In the genomic region with DNA sequence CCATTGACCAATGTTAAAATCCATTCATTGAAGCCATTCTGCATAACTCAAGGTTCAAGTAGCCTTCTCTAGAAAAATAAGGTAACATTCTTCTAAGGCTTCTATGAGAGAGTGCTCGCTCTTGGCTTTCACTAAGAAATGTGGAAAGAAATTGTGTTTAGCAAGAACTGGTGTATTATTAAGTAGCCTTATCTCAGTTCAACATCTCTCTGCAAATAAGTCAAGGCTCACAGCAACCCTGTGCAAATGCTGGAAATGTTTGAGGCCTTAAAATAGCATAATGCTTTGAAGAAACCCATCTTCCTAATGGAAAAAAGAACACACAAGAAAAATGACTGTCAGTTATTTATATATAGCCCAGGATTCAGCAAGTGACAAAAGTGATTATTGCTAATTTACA, we compare ENCODE assay signal across 22 cellular contexts.
A peak's percentile ranks its signal among the peaks of the same experiment; 100 is the strongest.
DNase-seq lines count a peak whose midpoint lies in the region; ATAC-seq, FAIRE-seq and TF ChIP-seq lines count a peak whose summit lies in the region.
"Had no signal": no experiment of that assay in that cellular context is flagged by ENCODE, and none has a peak within 500 bp of the region (broad histone marks: within the 10 kb centered on the region; RNA-seq: fewer than 3 reads in every experiment).

No MANE protein-coding gene starts in this region.

- no peak overlapping the region for H2AFZ ChIP-seq in K562 (ENCODE audit: low read depth, low read length)
- H2AFZ ChIP-seq: GM23248 had no signal

- ATAC-seq in K562: no peak
- ATAC-seq in left lung: peak; percentile 96
- peak; percentile 46 to 68 (median 57) for ATAC-seq in right lobe of liver
- ATAC-seq in upper lobe of right lung: peak; percentile 82
- ATAC-seq: CD8-positive, alpha-beta T cell had no signal

- in situ Hi-C loops in K562 (cut with MboI): no loop called here

- TF ChIP-seq CTCF in K562 (IDR thresholded peaks at IDR 0.05 in 2 of 3, conservative IDR thresholded peaks at IDR 0.05 in 1 of 3; ENCODE audit: insufficient read depth in 2 of 3, low read depth in 1 of 3, low read length in 3 of 3) (no peak), left lung (IDR thresholded peaks at IDR 0.05) (no peak), right lobe of liver (IDR thresholded peaks at IDR 0.05) (no peak), upper lobe of right lung (IDR thresholded peaks at IDR 0.05) (no peak), mesothelial cell of epicardium (IDR thresholded peaks at IDR 0.05; ENCODE audit: unreplicated experiment) (no peak)

- WGBS in K562 (ENCODE audit: insufficient coverage, low coverage, missing lambda C conversion rate): 0% methylated on average over 1 of the region's 1 CpG
- WGBS in right lobe of liver (ENCODE audit: insufficient coverage, low coverage, low lambda C conversion rate, missing lambda C conversion rate): 47% methylated on average over 1 of the region's 1 CpG

- H3K4me1 ChIP-seq in K562 (replicated peaks in 1 of 2; ENCODE audit: control insufficient read depth in 2 of 2, insufficient read depth in 2 of 2, low read length in 2 of 2) (no peaks in the 10 kb centered on the region), left lung (no peaks in the 10 kb centered on the region), right lobe of liver (peaks cover 0 to 64% (median 17%) of the 10 kb centered on the region in 4 donors), upper lobe of right lung (no peaks in the 10 kb centered on the region)
- H3K4me1 ChIP-seq: BLaER1 had no signal

- no peak overlapping the region for H3K4me2 ChIP-seq in K562 (ENCODE audit: insufficient read depth, low read length)
- H3K4me2 ChIP-seq: BLaER1 had no signal

- H3K36me3 ChIP-seq in K562 (ENCODE audit: control insufficient read depth, insufficient read depth, low read length) (no peaks in the 10 kb centered on the region), left lung (no peaks in the 10 kb centered on the region), right lobe of liver (no peaks in the 10 kb centered on the region), upper lobe of right lung (no peaks in the 10 kb centered on the region)
- H3K36me3 ChIP-seq: BLaER1 had no signal

- H3K9me1 ChIP-seq in K562 (ENCODE audit: control insufficient read depth, insufficient read depth, low read length): no peaks in the 10 kb centered on the region

- H3K27ac ChIP-seq in K562 (ENCODE audit: extremely low read depth, low read depth, low read length) (no peak overlapping the region), left lung (no peak overlapping the region), right lobe of liver (peak overlapping the region in 2 of 3 donors; percentile 78 to 94), upper lobe of right lung (no peak overlapping the region)
- H3K27ac ChIP-seq: 22Rv1, BLaER1, C4-2B, GM23248 had no signal

- H3K27me3 Mint-ChIP-seq in mesothelial cell of epicardium (ENCODE audit: low read depth): no peaks in the 10 kb centered on the region
- H3K27me3 Mint-ChIP-seq: B cell; CD4-positive, CD25-positive, alpha-beta regulatory T cell had no signal

- no peaks in the 10 kb centered on the region for H4K20me1 ChIP-seq in K562 (replicated peaks; ENCODE audit: control insufficient read depth, insufficient read depth, low read length)
- H4K20me1 ChIP-seq: BLaER1 had no signal

- H3K27me3 ChIP-seq in K562 (ENCODE audit: control insufficient read depth in 2 of 2, insufficient read depth in 2 of 2, low read length in 2 of 2): no peaks in the 10 kb centered on the region
- H3K27me3 ChIP-seq in left lung: no peaks in the 10 kb centered on the region
- no peaks in the 10 kb centered on the region for H3K27me3 ChIP-seq in right lobe of liver
- H3K27me3 ChIP-seq in upper lobe of right lung: no peaks in the 10 kb centered on the region
- H3K27me3 ChIP-seq: BLaER1 had no signal

- H3K9me3 ChIP-seq in K562 (replicated peaks; ENCODE audit: control insufficient read depth, insufficient read depth, low read depth, low read length) (no peaks in the 10 kb centered on the region), left lung (peaks cover 0 to 14% of the 10 kb centered on the region in 2 donors), right lobe of liver (no peaks in the 10 kb centered on the region), upper lobe of right lung (peaks cover 6% of the 10 kb centered on the region)

- POLR2A ChIA-PET in K562 (lab: Yijun Ruan, JAX): no interaction called here

- no TSS peak for BruUV-seq in K562 (replicated peaks; lab: Mats Ljungman, UMichigan)

- no peak for TF ChIP-seq RAD21 in K562 (CRISPR knock-in tag; conservative IDR thresholded peaks at IDR 0.05 in 1 of 2, IDR thresholded peaks at IDR 0.05 in 1 of 2)

- peaks cover 16% of the 10 kb centered on the region for H3K9me3 Mint-ChIP-seq in mesothelial cell of epicardium

- no peak overlapping the region for H3K4me3 Mint-ChIP-seq in mesothelial cell of epicardium
- H3K4me3 Mint-ChIP-seq: B cell; CD8-positive, alpha-beta T cell had no signal

- H3K9ac ChIP-seq in K562 (ENCODE audit: insufficient read depth in 1 of 2, low read depth in 2 of 2, low read length in 2 of 2): no peak overlapping the region
- H3K9ac ChIP-seq: BLaER1, GM23248 had no signal

- FAIRE-seq in K562 (lab: Jason Lieb, UNC): peak; percentile 54
- FAIRE-seq: A204.1, G401.6, GM12892, H1 had no signal

- no peak for TF ChIP-seq EP300 in K562 (IDR thresholded peaks at IDR 0.05; ENCODE audit: low read length)

- H3K79me2 ChIP-seq in K562 (ENCODE audit: control insufficient read depth, insufficient read depth, low read length): no peaks in the 10 kb centered on the region

- CTCF ChIA-PET in K562 (lab: Yijun Ruan, JAX; ENCODE audit: low intra/inter-chr PET ratio): no interaction called here

- TF ChIP-seq POLR2A in K562 (conservative IDR thresholded peaks at IDR 0.05): no peak
- no peak for TF ChIP-seq POLR2A in right lobe of liver (IDR thresholded peaks at IDR 0.05)

- H3K27ac Mint-ChIP-seq in mesothelial cell of epicardium: no peak overlapping the region
- H3K27ac Mint-ChIP-seq: B cell; CD4-positive, CD25-positive, alpha-beta regulatory T cell; CD8-positive, alpha-beta T cell had no signal

- H3K36me3 Mint-ChIP-seq in mesothelial cell of epicardium: no peaks in the 10 kb centered on the region
- H3K36me3 Mint-ChIP-seq: CD4-positive, CD25-positive, alpha-beta regulatory T cell; CD8-positive, alpha-beta T cell had no signal

- H3K4me3 ChIP-seq in K562: no peak overlapping the region
- H3K4me3 ChIP-seq in left lung: no peak overlapping the region
- H3K4me3 ChIP-seq in right lobe of liver: no peak overlapping the region
- no peak overlapping the region for H3K4me3 ChIP-seq in upper lobe of right lung
- H3K4me3 ChIP-seq: BLaER1, GM23248 had no signal

- DNase-seq in K562 (ENCODE audit: extremely low read depth in 1 of 4, low spot score in 3 of 4) (no peak), left lung (no peak), right lobe of liver (no peak), upper lobe of right lung (no peak), mesothelial cell of epicardium (ENCODE audit: low spot score in 2 of 2, unreplicated experiment in 2 of 2) (no peak), OCI-M2 (lab: John Stamatoyannopoulos, UW; ENCODE audit: unreplicated experiment) (no peak), NCI-H128 (lab: John Stamatoyannopoulos, UW; ENCODE audit: unreplicated experiment) (no peak)
- DNase-seq: CD4-positive, CD25-positive, alpha-beta regulatory T cell; CD8-positive, alpha-beta T cell; DMS153; DND-41; GM23248; H7; HCEC 1CT had no signal

- intact Hi-C loops in K562 (cut with micrococcal nuclease) (no loop called here), left lung (cut with DNase I) (no loop called here), right lobe of liver (cut with DNase I) (no loop called here), upper lobe of right lung (cut with DNase I) (no loop called here)

- H3K4me1 Mint-ChIP-seq in mesothelial cell of epicardium: no peaks in the 10 kb centered on the region
- H3K4me1 Mint-ChIP-seq: B cell; CD4-positive, CD25-positive, alpha-beta regulatory T cell had no signal

TF ChIP-seq in K562, 482 proteins besides CTCF, POLR2A, EP300 and RAD21 (continues in another document):
- TF ChIP-seq MAFG (tag; conservative IDR thresholded peaks at IDR 0.05) (no peak), HDAC1 (IDR thresholded peaks at IDR 0.05) (no peak), HMG20A (CRISPR knock-in tag; conservative IDR thresholded peaks at IDR 0.05) (no peak), ZNF224 (CRISPR knock-in tag; IDR thresholded peaks at IDR 0.05) (no peak), HCFC1 (IDR thresholded peaks at IDR 0.05; ENCODE audit: low read depth, low read length) (no peak), SMAD4 (CRISPR knock-in tag; conservative IDR thresholded peaks at IDR 0.05) (no peak), RCOR1 (IDR thresholded peaks at IDR 0.05; ENCODE audit: borderline replicate concordance in 1 of 2, low read depth in 2 of 2, low read length in 2 of 2) (no peak), NFYB (IDR thresholded peaks at IDR 0.05; ENCODE audit: extremely low read depth, insufficient read length) (no peak), ARHGAP35 (IDR thresholded peaks at IDR 0.05; ENCODE audit: partially characterized antibody) (no peak), EP400 (IDR thresholded peaks at IDR 0.05) (no peak)
- TF ChIP-seq, protein P1, sequence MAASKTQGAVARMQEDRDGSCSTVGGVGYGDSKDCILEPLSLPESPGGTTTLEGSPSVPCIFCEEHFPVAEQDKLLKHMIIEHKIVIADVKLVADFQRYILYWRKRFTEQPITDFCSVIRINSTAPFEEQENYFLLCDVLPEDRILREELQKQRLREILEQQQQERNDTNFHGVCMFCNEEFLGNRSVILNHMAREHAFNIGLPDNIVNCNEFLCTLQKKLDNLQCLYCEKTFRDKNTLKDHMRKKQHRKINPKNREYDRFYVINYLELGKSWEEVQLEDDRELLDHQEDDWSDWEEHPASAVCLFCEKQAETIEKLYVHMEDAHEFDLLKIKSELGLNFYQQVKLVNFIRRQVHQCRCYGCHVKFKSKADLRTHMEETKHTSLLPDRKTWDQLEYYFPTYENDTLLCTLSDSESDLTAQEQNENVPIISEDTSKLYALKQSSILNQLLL (CRISPR knock-in tag; IDR thresholded peaks at IDR 0.05; ENCODE audit: borderline replicate concordance): no peak

Comparison
In these comparisons a context has a peak if more than half of its experiments do, and no peak if none do; other contexts are left out.
1. H3K27ac ChIP-seq: peak in right lobe of liver (2 of 3); none in K562 (single experiment), left lung (0 of 2) and upper lobe of right lung (single experiment).